ENCODE assay signal across 1 cellular context in genomic region chr2:109143214-109144187, GRCh38.
TF ChIP-seq lines count a peak whose summit lies in the region.

No MANE protein-coding gene starts in this region.

TF ChIP-seq in GM12878, 131 proteins besides CTCF, POLR2A, EP300 and RAD21 (continued from another document):
- TF ChIP-seq ATF7 (IDR thresholded peaks at IDR 0.05; ENCODE audit: low read depth) (peak; percentile 83), HDAC6 (IDR thresholded peaks at IDR 0.05; ENCODE audit: unreplicated experiment) (no peak), FOS (IDR thresholded peaks at IDR 0.05; ENCODE audit: borderline replicate concordance, extremely low read depth, insufficient read length) (no peak), ZNF687 (IDR thresholded peaks at IDR 0.05) (no peak), SMAD5 (IDR thresholded peaks at IDR 0.05; ENCODE audit: low read depth) (no peak), WRNIP1 (IDR thresholded peaks at IDR 0.05; ENCODE audit: borderline replicate concordance, low read depth, low read length) (no peak), YY1 (IDR thresholded peaks at IDR 0.05; ENCODE audit: low read depth, low read length) (no peak), SREBF1 (IDR thresholded peaks at IDR 0.05; ENCODE audit: low read length) (no peak; the same call in 1 of the 2 replicates), TARDBP (IDR thresholded peaks at IDR 0.05; ENCODE audit: borderline replicate concordance) (no peak), NFIC (IDR thresholded peaks at IDR 0.05; ENCODE audit: low read depth, low read length) (peak; percentile 94), ZBTB40 (IDR thresholded peaks at IDR 0.05; ENCODE audit: borderline replicate concordance) (no peak), BMI1 (IDR thresholded peaks at IDR 0.05; ENCODE audit: borderline replicate concordance) (no peak), RFX5 (IDR thresholded peaks at IDR 0.05; ENCODE audit: low read depth, low read length) (no peak), MTA2 (IDR thresholded peaks at IDR 0.05; ENCODE audit: low read depth) (peak; percentile 63), NR2C2 (IDR thresholded peaks at IDR 0.05; ENCODE audit: borderline replicate concordance, control insufficient read depth, insufficient read length, low read depth) (no peak), NR2F1 (conservative IDR thresholded peaks at IDR 0.05) (no peak), RB1 (IDR thresholded peaks at IDR 0.05; ENCODE audit: borderline replicate concordance) (no peak), MEF2B (IDR thresholded peaks at IDR 0.05; ENCODE audit: partially characterized antibody, poor library complexity, severe bottlenecking) (peak; percentile 16), SMC3 (IDR thresholded peaks at IDR 0.05; ENCODE audit: borderline replicate concordance, low read length) (no peak), PML (IDR thresholded peaks at IDR 0.05; ENCODE audit: low read length) (no peak), KLF5 (IDR thresholded peaks at IDR 0.05; ENCODE audit: partially characterized antibody) (no peak), EGR1 (IDR thresholded peaks at IDR 0.05; ENCODE audit: borderline replicate concordance in 1 of 2, low read depth in 2 of 2, low read length in 2 of 2) (no peak), USF1 (IDR thresholded peaks at IDR 0.05; ENCODE audit: borderline replicate concordance, extremely low read length, insufficient read depth, low read depth, low read length) (no peak), DPF2 (IDR thresholded peaks at IDR 0.05) (peak; percentile 51; the same call in 1 of the 2 replicates), CHD2 (IDR thresholded peaks at IDR 0.05; ENCODE audit: borderline replicate concordance, low read depth, low read length) (0 out of 2 replicates have a peak, but pooled peaks have one; percentile 28), MYB (IDR thresholded peaks at IDR 0.05; ENCODE audit: borderline replicate concordance, low read depth, low read length) (no peak), IRF5 (IDR thresholded peaks at IDR 0.05; ENCODE audit: borderline replicate concordance) (no peak), CBFB (IDR thresholded peaks at IDR 0.05; ENCODE audit: low read depth) (0 out of 2 replicates have a peak, but pooled peaks have one; percentile 65), RELB (IDR thresholded peaks at IDR 0.05; ENCODE audit: low read depth) (peak; percentile 74), SP1 (IDR thresholded peaks at IDR 0.05; ENCODE audit: low read depth, low read length) (no peak), BRCA1 (IDR thresholded peaks at IDR 0.05; ENCODE audit: low read depth, low read length) (no peak), FOXM1 (IDR thresholded peaks at IDR 0.05; ENCODE audit: low read depth, low read length) (peak; percentile 80), USF2 (IDR thresholded peaks at IDR 0.05; ENCODE audit: borderline replicate concordance, low read depth, low read length) (no peak), CBX3 (IDR thresholded peaks at IDR 0.05; ENCODE audit: borderline replicate concordance, low read depth) (no peak), ZBED1 (IDR thresholded peaks at IDR 0.05; ENCODE audit: borderline replicate concordance) (peak; percentile 78; the same call in 1 of the 2 replicates), BHLHE40 (IDR thresholded peaks at IDR 0.05; ENCODE audit: borderline replicate concordance in 1 of 2, low read depth in 2 of 2, low read length in 1 of 2) (peak in 1 of 2 experiments; percentile 44; a peak in 1 of 4 replicates), NFYA (IDR thresholded peaks at IDR 0.05; ENCODE audit: borderline replicate concordance, low read depth, low read length) (no peak), BCLAF1 (IDR thresholded peaks at IDR 0.05) (no peak), CREB1 (IDR thresholded peaks at IDR 0.05; ENCODE audit: low read depth) (peak; percentile 78), E4F1 (IDR thresholded peaks at IDR 0.05; ENCODE audit: borderline replicate concordance, partially characterized antibody) (no peak), NFXL1 (IDR thresholded peaks at IDR 0.05; ENCODE audit: borderline replicate concordance) (no peak), SIX5 (IDR thresholded peaks at IDR 0.05; ENCODE audit: low read depth, low read length, severe bottlenecking) (no peak), IKZF1 (conservative IDR thresholded peaks at IDR 0.05) (peak; percentile 82), STAT3 (IDR thresholded peaks at IDR 0.05; ENCODE audit: low read depth, low read length) (peak; percentile 50; the same call in 1 of the 2 replicates), POU2F2 (IDR thresholded peaks at IDR 0.05; ENCODE audit: borderline replicate concordance, low read depth, low read length) (peak; percentile 54; the same call in 1 of the 3 replicates), CBX5 (IDR thresholded peaks at IDR 0.05; ENCODE audit: low read depth) (no peak), EZH2 (IDR thresholded peaks at IDR 0.05; ENCODE audit: borderline replicate concordance, control insufficient read depth, low read depth, low read length) (no peak)
